In the genomic region with DNA sequence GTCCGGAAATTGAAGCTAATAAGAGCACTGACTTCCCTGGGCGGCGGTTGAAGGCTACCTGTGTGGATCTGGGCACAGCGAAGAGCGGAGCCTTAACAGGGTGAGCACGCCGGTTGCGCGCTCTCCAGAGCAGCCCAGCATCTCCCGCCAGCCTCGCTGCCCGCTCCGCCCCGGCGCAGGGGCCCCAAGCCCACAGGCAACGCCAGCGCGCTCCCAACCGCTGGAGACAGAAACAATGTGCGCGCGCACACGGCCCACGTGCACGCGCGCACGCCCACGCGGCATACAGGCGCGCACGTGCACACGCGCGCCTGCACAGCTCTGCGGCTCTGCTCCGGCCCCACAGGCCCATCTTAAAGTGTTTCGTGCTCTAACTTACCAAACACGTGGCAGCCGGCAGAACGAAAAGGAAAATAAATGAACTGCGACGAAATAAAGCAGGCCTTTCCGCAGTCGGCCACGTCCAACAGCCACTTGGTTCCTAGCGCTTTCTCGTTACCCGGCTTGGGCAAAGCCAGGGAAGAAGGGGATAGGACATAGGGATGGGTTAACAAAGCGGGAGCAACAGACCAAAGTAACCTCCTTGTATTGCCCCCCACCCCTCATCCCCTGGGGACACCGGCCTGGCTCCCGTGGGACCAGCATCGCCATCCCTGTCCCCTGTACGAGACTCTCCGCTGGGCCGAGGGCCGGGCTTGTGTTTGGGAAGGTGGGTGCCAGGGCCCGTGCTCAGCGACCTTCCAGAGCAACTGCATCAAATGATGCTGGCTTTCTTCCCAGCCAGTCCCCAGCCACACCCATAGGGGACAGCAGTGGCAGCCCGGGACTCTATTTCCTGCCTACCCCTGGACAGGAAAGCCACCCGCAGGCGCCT, we compare ENCODE assay signal across 8 cellular contexts.
DNase-seq lines count a peak whose midpoint lies in the region; ATAC-seq, FAIRE-seq and TF ChIP-seq lines count a peak whose summit lies in the region.

No MANE protein-coding gene starts in this region.

- H2AFZ ChIP-seq in OCI-LY1 (ENCODE audit: low read length) (no peak overlapping the region), mammary epithelial cell (ENCODE audit: low read depth, low read length) (peak overlapping the region; percentile 95)

- 0 out of 2 replicates have a peak, but pooled peaks cover 3% of the 10 kb centered on the region for H3K9me3 ChIP-seq in OCI-LY1 (ENCODE audit: low read length)
- H3K9me3 ChIP-seq in mammary epithelial cell (replicated peaks; ENCODE audit: insufficient read depth, low read length), result no peaks in the 10 kb centered on the region

- dilution Hi-C loops in mammary epithelial cell (cut with HindIII; ENCODE audit: low sequenced_read_pairs), result no loop called here

- DNase-seq in AG08396 (ENCODE audit: low spot score) (peak; percentile 81), GM19239 (ENCODE audit: insufficient read length, low spot score) (peak; percentile 21), mammary epithelial cell (peak; percentile 27), iPS-NIHi11 (ENCODE audit: low spot score) (peak; percentile 88), sciatic nerve (ENCODE audit: low spot score) (peak; percentile 69)

- CTCF ChIA-PET in mammary epithelial cell (lab: Charles Lee; ENCODE audit: low non-redundant PET), result no interaction called here

- no TSS peak for BruUV-seq in mammary epithelial cell (replicated peaks; lab: Mats Ljungman, UMichigan)

- H3F3A ChIP-seq in OCI-LY1 (ENCODE audit: insufficient read depth, low read length), result no peaks in the 10 kb centered on the region

- H3K9ac ChIP-seq in OCI-LY1 (ENCODE audit: low read length) (no peak overlapping the region), mammary epithelial cell (ENCODE audit: insufficient read depth, low read length) (no peak overlapping the region)

- H3K27me3 ChIP-seq in OCI-LY1 (ENCODE audit: insufficient read depth, low read length) (peaks cover 4% of the 10 kb centered on the region; the same call in 1 of the 2 replicates), mammary epithelial cell (ENCODE audit: insufficient read depth, low read length) (no peaks in the 10 kb centered on the region)

- intact Hi-C loops in mammary epithelial cell (cut with micrococcal nuclease), result no loop called here
- intact Hi-C loops in sciatic nerve (cut with DNase I), result no loop called here

- peak overlapping the region; percentile 62 for H3K4me2 ChIP-seq in OCI-LY1 (ENCODE audit: low read length)
- peak overlapping the region; percentile 94 for H3K4me2 ChIP-seq in mammary epithelial cell (ENCODE audit: insufficient read depth, low read depth, low read length)

- H3K36me3 ChIP-seq in OCI-LY1 (ENCODE audit: insufficient read depth, low read length), result no peaks in the 10 kb centered on the region; the same call in 1 of the 2 replicates
- H3K36me3 ChIP-seq in mammary epithelial cell (ENCODE audit: insufficient read depth, low read length), result no peaks in the 10 kb centered on the region

- H4K20me1 ChIP-seq in OCI-LY1 (ENCODE audit: insufficient read depth, low read length), result no peaks in the 10 kb centered on the region
- no peaks in the 10 kb centered on the region for H4K20me1 ChIP-seq in mammary epithelial cell (ENCODE audit: insufficient read depth, low read length)

- ATAC-seq in sciatic nerve, result peak; percentile 96
- no peak for ATAC-seq in GM21367 (IDR thresholded peaks at IDR 0.05; ENCODE audit: unreplicated experiment)
- no peak for ATAC-seq in GM19324 (IDR thresholded peaks at IDR 0.05; ENCODE audit: low FRiP score, unreplicated experiment)

- FAIRE-seq in GM19239 (lab: Jason Lieb, UNC), result peak; percentile 79

- no peak for TF ChIP-seq CTCF in OCI-LY1 (IDR thresholded peaks at IDR 0.05; ENCODE audit: low read length)
- no peak for TF ChIP-seq CTCF in mammary epithelial cell (conservative IDR thresholded peaks at IDR 0.05 in 1 of 2, IDR thresholded peaks at IDR 0.05 in 1 of 2; ENCODE audit: extremely low read depth in 1 of 2, insufficient read depth in 1 of 2, low read depth in 1 of 2, low read length in 2 of 2)

- H3K27ac ChIP-seq in OCI-LY1 (ENCODE audit: low read depth, low read length, poor library complexity, severe bottlenecking) (no peak overlapping the region), mammary epithelial cell (ENCODE audit: insufficient read depth, low read depth, low read length) (no peak overlapping the region)

- in situ Hi-C loops in mammary epithelial cell (cut with MboI; ENCODE audit: low sequenced_read_pairs in 2 of 2), result no loop called here

- H3K9me2 ChIP-seq in OCI-LY1 (ENCODE audit: low read depth, low read length), result no peaks in the 10 kb centered on the region

- H3K79me2 ChIP-seq in OCI-LY1 (ENCODE audit: insufficient read depth, low read length) (no peaks in the 10 kb centered on the region), mammary epithelial cell (ENCODE audit: insufficient read depth, low read length) (no peaks in the 10 kb centered on the region)

- WGBS in mammary epithelial cell (ENCODE audit: low coverage, missing lambda C conversion rate), result 29% methylated on average over 40 of the region's 63 CpGs

- H3K4me1 ChIP-seq in OCI-LY1 (ENCODE audit: insufficient read depth, low read length, severe bottlenecking) (peaks cover 33% of the 10 kb centered on the region), mammary epithelial cell (ENCODE audit: insufficient read depth, low read length) (peaks cover 11% of the 10 kb centered on the region)

- H3K4me3 ChIP-seq in OCI-LY1 (ENCODE audit: low read depth, low read length, poor library complexity, severe bottlenecking), result peak overlapping the region; percentile 53
- H3K4me3 ChIP-seq in mammary epithelial cell (replicated peaks in 1 of 3; ENCODE audit: insufficient read depth in 1 of 3, low read depth in 2 of 3, low read length in 3 of 3), result peak overlapping the region; percentile 17 to 47 (median 28)

Comparison
In these comparisons a context has a peak if more than half of its experiments do, and no peak if none do; other contexts are left out.
1. DNase-seq: peak in every context shown above with its lines; median percentile 88 in iPS-NIHi11; 81 in AG08396; 69 in sciatic nerve; 27 in mammary epithelial cell; 21 in GM19239.